ENCODE assay signal across 19 cellular contexts in the genomic region with DNA sequence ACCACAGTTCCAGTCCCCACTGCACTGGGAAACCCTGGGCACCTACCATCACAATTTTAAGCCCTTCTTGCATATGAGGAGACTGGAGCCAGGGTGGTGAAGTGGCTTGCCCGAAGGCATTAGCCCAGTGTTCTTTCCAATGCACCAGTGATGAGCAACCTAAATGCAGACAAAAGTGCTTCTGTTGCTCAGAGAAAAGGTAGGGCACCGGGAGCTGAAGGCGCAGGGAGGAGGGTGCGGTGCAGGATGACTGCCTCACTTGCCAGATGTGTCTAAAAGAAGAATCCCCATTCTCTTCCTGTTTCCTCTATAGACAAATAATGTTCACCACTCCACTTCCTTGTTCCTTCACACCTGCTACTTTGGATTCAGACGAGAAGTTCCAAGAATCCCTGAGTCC.
DNase-seq lines count a peak whose midpoint lies in the region; ATAC-seq, FAIRE-seq and TF ChIP-seq lines count a peak whose summit lies in the region.
"Had no signal": no experiment of that assay in that cellular context is flagged by ENCODE, and none has a peak within 500 bp of the region (broad histone marks: within the 10 kb centered on the region; RNA-seq: fewer than 3 reads in every experiment).

No MANE protein-coding gene starts in this region.

- peaks cover 28% of the 10 kb centered on the region for H3K4me1 Mint-ChIP-seq in endothelial cell (ENCODE audit: unreplicated experiment)
- peaks cover 2% of the 10 kb centered on the region for H3K4me1 Mint-ChIP-seq in neural progenitor cell
- H3K4me1 Mint-ChIP-seq: activated naive CD8-positive, alpha-beta T cell treated with anti-CD3 and anti-CD28 coated beads for 36 hours had no signal

- CTCF ChIA-PET in GM10248 (lab: Yijun Ruan, JAX) = interaction anchor here (1.0 kb wide), 1 partner anchor 32 kb away, joined by 3 read pairs; no protein-coding TSS in a partner anchor

- no peak for ATAC-seq in GM19463 (IDR thresholded peaks at IDR 0.05; ENCODE audit: unreplicated experiment)
- ATAC-seq: naive thymus-derived CD8-positive, alpha-beta T cell; Panc1; sciatic nerve had no signal

- no peaks in the 10 kb centered on the region for H3K9me3 Mint-ChIP-seq in endothelial cell (ENCODE audit: unreplicated experiment)
- no peaks in the 10 kb centered on the region for H3K9me3 Mint-ChIP-seq in neural progenitor cell
- H3K9me3 Mint-ChIP-seq: activated naive CD8-positive, alpha-beta T cell treated with anti-CD3 and anti-CD28 coated beads for 36 hours had no signal

- no peaks in the 10 kb centered on the region for H3K79me2 ChIP-seq in neural progenitor cell (ENCODE audit: low read depth)

- no peaks in the 10 kb centered on the region for H3K9me3 ChIP-seq in neural progenitor cell (ENCODE audit: low read depth)
- H3K9me3 ChIP-seq: Caco-2, thyroid gland had no signal

- POLR2A ChIA-PET in GM10248 (lab: Yijun Ruan, JAX) = no interaction called here

- no peaks in the 10 kb centered on the region for H3F3A ChIP-seq in neural progenitor cell (ENCODE audit: low read depth)

- H3K9ac ChIP-seq in neural progenitor cell = no peak overlapping the region

- peak overlapping the region; percentile 77 for H3K27ac Mint-ChIP-seq in endothelial cell (ENCODE audit: unreplicated experiment)
- H3K27ac Mint-ChIP-seq in neural progenitor cell = no peak overlapping the region
- H3K27ac Mint-ChIP-seq: activated naive CD8-positive, alpha-beta T cell treated with anti-CD3 and anti-CD28 coated beads for 36 hours had no signal

- H3K27me3 Mint-ChIP-seq in endothelial cell (ENCODE audit: unreplicated experiment) (no peaks in the 10 kb centered on the region), neural progenitor cell (ENCODE audit: insufficient read depth, low read depth) (peaks cover 2% of the 10 kb centered on the region)

- no peaks in the 10 kb centered on the region for H3K36me3 ChIP-seq in neural progenitor cell
- H3K36me3 ChIP-seq: thyroid gland had no signal

- H3K4me3 ChIP-seq in neural progenitor cell = no peak overlapping the region
- H3K4me3 ChIP-seq: thyroid gland had no signal

- H2AFZ ChIP-seq in neural progenitor cell (replicated peaks) = peak overlapping the region; percentile 46

- H3K27ac ChIP-seq in neural progenitor cell = no peak overlapping the region
- H3K27ac ChIP-seq: thyroid gland had no signal

- no peak for TF ChIP-seq CTCF in endothelial cell (IDR thresholded peaks at IDR 0.05; ENCODE audit: unreplicated experiment)
- TF ChIP-seq CTCF in neural progenitor cell (IDR thresholded peaks at IDR 0.05) = no peak
- TF ChIP-seq CTCF in GM10248 (IDR thresholded peaks at IDR 0.05; ENCODE audit: control extremely low read depth, extremely low read depth, low read depth, missing control alignments) = no peak

- H3K4me3 Mint-ChIP-seq in endothelial cell (ENCODE audit: unreplicated experiment) (no peak overlapping the region), neural progenitor cell (no peak overlapping the region)
- H3K4me3 Mint-ChIP-seq: activated naive CD8-positive, alpha-beta T cell treated with anti-CD3 and anti-CD28 coated beads for 36 hours had no signal

- H3K36me3 Mint-ChIP-seq in endothelial cell (ENCODE audit: low read depth, unreplicated experiment) (no peaks in the 10 kb centered on the region), neural progenitor cell (no peaks in the 10 kb centered on the region)
- H3K36me3 Mint-ChIP-seq: activated naive CD8-positive, alpha-beta T cell treated with anti-CD3 and anti-CD28 coated beads for 36 hours; naive thymus-derived CD8-positive, alpha-beta T cell had no signal

- H3K27me3 ChIP-seq in neural progenitor cell = no peaks in the 10 kb centered on the region
- H3K27me3 ChIP-seq: thyroid gland had no signal

- FAIRE-seq in GM18507 (lab: Jason Lieb, UNC) = peak; percentile 55
- FAIRE-seq: kidney had no signal

- H4K20me1 ChIP-seq in neural progenitor cell (ENCODE audit: low read depth) = no peaks in the 10 kb centered on the region

- DNase-seq in GM18507 (ENCODE audit: extremely low spot score, insufficient read length, low read depth) (no peak), NCI-H146 treated with DMSO at 0.1 percent for 48 hours (lab: John Stamatoyannopoulos, UW; ENCODE audit: unreplicated experiment) (peak; percentile 79), endothelial cell (ENCODE audit: low spot score) (peak; percentile 9), neural progenitor cell (ENCODE audit: low spot score) (no peak), GM10248 (ENCODE audit: extremely low spot score) (no peak), HPDE6-E6E7 (ENCODE audit: extremely low spot score) (no peak)
- DNase-seq: activated CD4-positive, alpha-beta T cell treated with anti-CD3 and anti-CD28 coated beads for 1 hour; activated naive CD8-positive, alpha-beta T cell treated with anti-CD3 and anti-CD28 coated beads for 36 hours; Caco-2; kidney; naive thymus-derived CD8-positive, alpha-beta T cell; NCI-H1436 treated with DMSO at 0.1 percent for 48 hours; NCI-H2227 treated with DMSO at 0.1 percent for 48 hours; stimulated activated naive CD4-positive, alpha-beta T cell; T-helper 9 cell; thyroid gland had no signal

- no peaks in the 10 kb centered on the region for H3K4me1 ChIP-seq in neural progenitor cell

- H3K4me2 ChIP-seq in neural progenitor cell = no peak overlapping the region

Comparison
In these comparisons a context has a peak if more than half of its experiments do, and no peak if none do; other contexts are left out.
1. DNase-seq: peak in NCI-H146 treated with DMSO at 0.1 percent for 48 hours (single experiment) and endothelial cell (single experiment); none in GM18507 (single experiment), neural progenitor cell (single experiment), GM10248 (single experiment) and HPDE6-E6E7 (single experiment).